8 cellular contexts compared by ENCODE assay signal in the genomic region with DNA sequence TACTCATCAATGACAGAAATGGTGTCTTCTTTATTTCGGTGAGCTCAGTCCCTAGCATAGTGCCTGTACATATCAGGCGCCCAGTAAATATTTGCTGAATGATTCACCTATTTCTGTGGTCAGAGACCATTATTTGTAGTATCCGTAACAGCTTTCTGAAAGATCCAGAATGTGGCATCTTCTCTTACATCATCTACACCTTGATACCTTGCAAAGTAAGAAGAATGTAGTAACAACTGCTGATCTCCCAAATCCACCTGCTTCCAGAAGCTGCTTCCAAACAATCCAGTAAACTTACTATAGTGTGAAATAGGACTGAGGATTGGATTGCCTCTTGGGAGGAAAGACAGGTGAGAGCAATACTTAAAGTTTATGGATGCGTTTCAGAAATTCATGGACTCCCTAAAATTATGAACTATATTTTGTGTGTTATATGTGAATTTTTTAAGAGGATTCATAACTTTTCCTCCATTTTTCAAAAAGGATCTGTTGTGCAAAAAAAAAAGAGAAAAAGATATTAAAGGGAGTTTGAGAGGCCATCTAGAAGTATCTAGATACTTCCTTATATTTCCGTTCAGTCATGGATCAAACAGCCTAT. TPM values are rescaled to one million over a fixed set of nuclear protein-coding genes. Genes with fewer than 3 reads are reported as not detected.
DNase-seq lines count a peak whose midpoint lies in the region; ATAC-seq and TF ChIP-seq lines count a peak whose summit lies in the region.

No MANE protein-coding gene starts in this region.

- TF ChIP-seq CTCF in esophagus squamous epithelium (IDR thresholded peaks at IDR 0.05) (no peak), gastrocnemius medialis (IDR thresholded peaks at IDR 0.05 in 4 of 5, conservative IDR thresholded peaks at IDR 0.05 in 1 of 5) (no peak)

- no peaks in the 10 kb centered on the region for H3K9me3 ChIP-seq in esophagus squamous epithelium
- no peaks in the 10 kb centered on the region for H3K9me3 ChIP-seq in gastrocnemius medialis

- TF ChIP-seq POLR2A in esophagus squamous epithelium (IDR thresholded peaks at IDR 0.05) = no peak
- no peak for TF ChIP-seq POLR2A in gastrocnemius medialis (IDR thresholded peaks at IDR 0.05)

- H3K36me3 ChIP-seq in esophagus squamous epithelium (peaks cover 0 to 6% (median 0%) of the 10 kb centered on the region in 3 donors), gastrocnemius medialis (no peaks in the 10 kb centered on the region)

- DNase-seq in NCI-H2029 (lab: John Stamatoyannopoulos, UW) (peak; percentile 35), NCI-H2029 treated with DMSO at 0.1 percent for 48 hours (lab: John Stamatoyannopoulos, UW) (no peak), RPMI7951 (ENCODE audit: low read depth) (peak; percentile 77), esophagus squamous epithelium (lab: John Stamatoyannopoulos, UW) (no peak), gastrocnemius medialis (no peak), NCI-H2227 (lab: John Stamatoyannopoulos, UW; ENCODE audit: unreplicated experiment) (no peak), G401 (ENCODE audit: low spot score) (no peak)

- H3K27ac ChIP-seq in esophagus squamous epithelium (peak overlapping the region; percentile 88 to 99 (median 96)), gastrocnemius medialis (peak overlapping the region; percentile 95 to 99 (median 97))

- H3K27me3 ChIP-seq in esophagus squamous epithelium = peaks cover 0 to 17% (median 0%) of the 10 kb centered on the region in 4 donors
- H3K27me3 ChIP-seq in gastrocnemius medialis = no peaks in the 10 kb centered on the region

- in situ Hi-C loops in gastrocnemius medialis (cut with MboI; ENCODE audit: low sequenced_read_pairs in 4 of 4) (no loop called here), G401 (cut with HindIII; ENCODE audit: low sequenced_read_pairs) (no loop called here)

- peaks cover 0 to 30% (median 16%) of the 10 kb centered on the region in 3 donors for H3K4me1 ChIP-seq in esophagus squamous epithelium
- peaks cover 20 to 26% of the 10 kb centered on the region in 2 donors for H3K4me1 ChIP-seq in gastrocnemius medialis

- peak overlapping the region; percentile 64 to 99 (median 96) for H3K4me3 ChIP-seq in esophagus squamous epithelium
- H3K4me3 ChIP-seq in gastrocnemius medialis = peak overlapping the region in 3 of 4 donors; percentile 89 to 99 (median 94)

- 71 to 80% methylated on average over 5 of the region's 5 CpGs for WGBS in esophagus squamous epithelium, 2 donors

- intact Hi-C loops in esophagus squamous epithelium (cut with DNase I) (no loop called here), gastrocnemius medialis (cut with DNase I; ENCODE audit: low total_unique reads) (loop anchor here (2.0 to 10.0 kb wide), 5 partner anchors 26 to 466 kb away; partner anchors contain the start of genes ADGRF3, DTNB, RAB10 and SELENOI)

- ATAC-seq in gastrocnemius medialis (no peak), GM21825 (IDR thresholded peaks at IDR 0.05; ENCODE audit: unreplicated experiment) (no peak)

RNA-seq across cellular contexts. Expression of gene ASXL2, which starts 0.9 kb away (rescaled TPM):
- total RNA-seq in RPMI7951 (2014; rRNA removed; shearing (Covaris generic)) = 8.2 and 11.3 TPM in 2 replicates
- total RNA-seq in esophagus squamous epithelium (10 to 100 TPM; 15.3 to 17.5 (median 16.3) TPM), gastrocnemius medialis (10 to 100 TPM; 12.5 to 24.5 (median 21.0) TPM)
- total RNA-seq in G401 (2014; rRNA removed; shearing (Covaris generic)) = 5.7 and 10.7 TPM in 2 replicates

Comparison
In these comparisons a context has a peak if more than half of its experiments do, and no peak if none do; other contexts are left out.
1. DNase-seq: peak in NCI-H2029 (single experiment) and RPMI7951 (single experiment); none in NCI-H2029 treated with DMSO at 0.1 percent for 48 hours (single experiment), esophagus squamous epithelium (single experiment), gastrocnemius medialis (0 of 2), NCI-H2227 (single experiment) and G401 (single experiment).